1 cellular context compared by ENCODE assay signal in genomic region chr13:20160346-20161274, GRCh38.
TF ChIP-seq lines count a peak whose summit lies in the region.

TSS of gene GJA3 (minus strand) at chr13:20161052. CDS start at chr13:20143288, 17,764 bp downstream.

TF ChIP-seq in WTC11, 78 proteins besides CTCF, POLR2A, EP300 and RAD21 (continued from another document):
- TF ChIP-seq HMGXB4 (CRISPR knock-in tag; IDR thresholded peaks at IDR 0.05) = peak; percentile 68; the same call in 1 of the 2 replicates
- no peak for TF ChIP-seq AFF4 (CRISPR knock-in tag; IDR thresholded peaks at IDR 0.05; ENCODE audit: borderline replicate concordance)
- no peak for TF ChIP-seq ZBTB21 (CRISPR knock-in tag; IDR thresholded peaks at IDR 0.05; ENCODE audit: borderline replicate concordance)
- 0 out of 2 replicates have a peak, but pooled peaks have one; percentile 55 for TF ChIP-seq SP1 (CRISPR knock-in tag; conservative IDR thresholded peaks at IDR 0.05)
- no peak for TF ChIP-seq CREM (CRISPR knock-in tag; IDR thresholded peaks at IDR 0.05)
- no peak for TF ChIP-seq ZBTB43 (CRISPR knock-in tag; IDR thresholded peaks at IDR 0.05)
- no peak for TF ChIP-seq USF1 (CRISPR knock-in tag; IDR thresholded peaks at IDR 0.05)
- TF ChIP-seq TCF7 (CRISPR knock-in tag; IDR thresholded peaks at IDR 0.05; ENCODE audit: low read depth) = peak; percentile 65; the same call in 1 of the 2 replicates
- TF ChIP-seq GABPB1 (CRISPR knock-in tag; IDR thresholded peaks at IDR 0.05) = no peak
- TF ChIP-seq E2F4 (CRISPR knock-in tag; IDR thresholded peaks at IDR 0.05; ENCODE audit: borderline replicate concordance, low read depth) = no peak
- no peak for TF ChIP-seq MYBL2 (CRISPR knock-in tag; IDR thresholded peaks at IDR 0.05)
- no peak for TF ChIP-seq ETV6 (CRISPR knock-in tag; IDR thresholded peaks at IDR 0.05)
- peak; percentile 47; the same call in 1 of the 2 replicates for TF ChIP-seq FOXP1 (CRISPR knock-in tag; IDR thresholded peaks at IDR 0.05; ENCODE audit: borderline replicate concordance)
- no peak for TF ChIP-seq SMAD3 (CRISPR knock-in tag; IDR thresholded peaks at IDR 0.05; ENCODE audit: borderline replicate concordance)
- no peak for TF ChIP-seq CREB1 (CRISPR knock-in tag; IDR thresholded peaks at IDR 0.05)
- TF ChIP-seq ZNF121 (CRISPR knock-in tag; IDR thresholded peaks at IDR 0.05) = no peak
- TF ChIP-seq ZNF263 (CRISPR knock-in tag; IDR thresholded peaks at IDR 0.05; ENCODE audit: low read depth) = no peak
- TF ChIP-seq PRDM15 (CRISPR knock-in tag; IDR thresholded peaks at IDR 0.05) = no peak
- TF ChIP-seq ZNF138 (CRISPR knock-in tag; conservative IDR thresholded peaks at IDR 0.05) = no peak
- TF ChIP-seq IRF2 (CRISPR knock-in tag; IDR thresholded peaks at IDR 0.05; ENCODE audit: borderline replicate concordance, low read depth) = no peak
- TF ChIP-seq USF2 (CRISPR knock-in tag; IDR thresholded peaks at IDR 0.05) = no peak; the same call in 1 of the 2 replicates
- no peak for TF ChIP-seq FOXJ3 (CRISPR knock-in tag; IDR thresholded peaks at IDR 0.05; ENCODE audit: borderline replicate concordance)
- no peak for TF ChIP-seq NR2C2 (CRISPR knock-in tag; IDR thresholded peaks at IDR 0.05)
- TF ChIP-seq RELA (CRISPR knock-in tag; IDR thresholded peaks at IDR 0.05; ENCODE audit: borderline replicate concordance) = no peak
- TF ChIP-seq ZNF396 (CRISPR knock-in tag; IDR thresholded peaks at IDR 0.05; ENCODE audit: borderline replicate concordance) = no peak
- TF ChIP-seq HMGA2 (CRISPR knock-in tag; IDR thresholded peaks at IDR 0.05) = no peak
- TF ChIP-seq MAX (CRISPR knock-in tag; IDR thresholded peaks at IDR 0.05) = no peak
- TF ChIP-seq TEAD1 (CRISPR knock-in tag; IDR thresholded peaks at IDR 0.05) = no peak
- TF ChIP-seq AR (CRISPR knock-in tag; IDR thresholded peaks at IDR 0.05) = no peak
